ENCODE assay signal across 23 cellular contexts in the genomic region with DNA sequence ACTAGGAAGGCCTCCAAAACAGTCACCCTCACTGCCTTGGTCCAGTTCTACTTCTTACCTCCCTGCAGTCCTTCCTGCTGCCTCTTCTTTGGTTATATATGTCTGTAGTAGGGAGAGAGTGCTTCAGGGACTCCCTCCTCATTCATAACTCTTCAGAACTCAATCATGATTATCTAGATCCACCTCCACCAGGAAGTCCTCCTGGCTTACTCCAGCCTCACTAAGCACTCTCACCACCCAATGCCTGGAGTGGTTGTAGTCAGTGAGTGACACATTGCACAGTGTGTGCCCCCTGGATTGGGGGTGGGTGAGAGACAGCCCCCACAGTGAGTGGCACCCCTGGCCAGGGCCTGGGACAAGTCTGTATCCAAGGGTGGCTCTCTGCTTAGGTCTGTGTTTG.
"Had no signal": no experiment of that assay in that cellular context is flagged by ENCODE, and none has a peak within 500 bp of the region (broad histone marks: within the 10 kb centered on the region; RNA-seq: fewer than 3 reads in every experiment).

No MANE protein-coding gene starts in this region.

- DNase-seq: activated B cell treated with CpG ODN at 0.5 μM for 24 hours; activated CD4-positive, alpha-beta T cell treated with anti-CD3 and anti-CD28 coated beads for 48 hours; activated CD8-positive, alpha-beta memory T cell treated with anti-CD3 and anti-CD28 coated beads, Interleukin-2, amount 50 U/mL, for 48 hours; activated naive CD8-positive, alpha-beta T cell treated with anti-CD3 and anti-CD28 coated beads, Interleukin-2, amount 50 U/mL, for 24 hours; activated T-cell treated with anti-CD3 and anti-CD28 coated beads, Interleukin-2, amount 50 U/mL, for 72 hours; cerebellar nuclear complex; dermis blood vessel endothelial cell; effector memory CD8-positive, alpha-beta T cell; head of caudate nucleus; left colon; lower lobe of right lung; midbrain; retina; stimulated activated CD4-positive, alpha-beta T cell treated with anti-CD3 and anti-CD28 coated beads, Interleukin-4, amount 100 ng/mL, for 24 hours; stimulated activated CD8-positive, alpha-beta memory T cell treated with anti-CD3 and anti-CD28 coated beads, Interleukin-4, amount 100 ng/mL, for 48 hours; stimulated activated naive CD4-positive, alpha-beta T cell treated with Interleukin-2 at 50 U/mL for 16 hours; T-helper 17 cell; upper lobe of left lung had no signal

- H3K9ac ChIP-seq: parathyroid adenoma had no signal

- H2AFZ ChIP-seq: parathyroid adenoma had no signal

- H3K4me3 Mint-ChIP-seq: activated B cell treated with CpG ODN at 0.5 μM for 24 hours; activated naive CD8-positive, alpha-beta T cell treated with anti-CD3 and anti-CD28 coated beads, Interleukin-2, amount 50 U/mL, for 24 hours; activated T-cell treated with anti-CD3 and anti-CD28 coated beads, Interleukin-2, amount 50 U/mL, for 72 hours; T-helper 17 cell had no signal

- H3K27ac ChIP-seq: ascending aorta, breast epithelium, epithelial cell of prostate, lower lobe of right lung, parathyroid adenoma, suprapubic skin, upper lobe of left lung had no signal

- H3K9me3 ChIP-seq: ascending aorta, breast epithelium, lower lobe of right lung, suprapubic skin, upper lobe of left lung had no signal

- H3K79me2 ChIP-seq: parathyroid adenoma had no signal

- H3K27me3 Mint-ChIP-seq: activated B cell treated with CpG ODN at 0.5 μM for 24 hours; effector memory CD8-positive, alpha-beta T cell; T-helper 17 cell had no signal

- H3K4me3 ChIP-seq: ascending aorta, breast epithelium, lower lobe of right lung, suprapubic skin, upper lobe of left lung had no signal

- H3K36me3 ChIP-seq: ascending aorta, breast epithelium, lower lobe of right lung, suprapubic skin, upper lobe of left lung had no signal

- H3K9me3 Mint-ChIP-seq: activated B cell treated with CpG ODN at 0.5 μM for 24 hours; activated naive CD8-positive, alpha-beta T cell treated with anti-CD3 and anti-CD28 coated beads, Interleukin-2, amount 50 U/mL, for 24 hours; activated T-cell treated with anti-CD3 and anti-CD28 coated beads, Interleukin-2, amount 50 U/mL, for 72 hours; effector memory CD8-positive, alpha-beta T cell had no signal

- H3K27ac Mint-ChIP-seq: activated B cell treated with CpG ODN at 0.5 μM for 24 hours; activated naive CD8-positive, alpha-beta T cell treated with anti-CD3 and anti-CD28 coated beads, Interleukin-2, amount 50 U/mL, for 24 hours; activated T-cell treated with anti-CD3 and anti-CD28 coated beads, Interleukin-2, amount 50 U/mL, for 72 hours had no signal

- H3K27me3 ChIP-seq: ascending aorta, breast epithelium, suprapubic skin, upper lobe of left lung had no signal
